ENCODE assay signal across 25 cellular contexts in the genomic region with DNA sequence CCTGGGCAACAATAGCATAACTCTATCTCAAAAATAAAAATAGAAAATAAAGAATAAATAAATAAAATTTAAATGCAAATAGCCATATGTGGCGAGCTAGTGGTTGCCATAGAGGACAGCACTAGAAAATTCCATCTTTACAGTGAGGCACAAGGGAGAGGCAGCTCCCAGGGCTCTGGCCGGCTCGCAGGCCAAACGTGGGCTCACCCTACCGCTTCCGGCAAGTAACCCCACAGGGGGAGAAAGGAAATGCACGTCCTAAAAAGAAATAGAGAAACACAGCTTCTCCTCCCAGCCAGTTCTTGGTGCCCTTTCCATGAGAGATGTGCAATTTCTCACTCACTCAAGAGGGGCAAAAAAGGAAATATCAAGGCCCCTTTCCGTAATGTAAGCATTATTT. TPM values are rescaled to one million over a fixed set of nuclear protein-coding genes. Genes with fewer than 3 reads are reported as not detected.
"Had no signal": no experiment of that assay in that cellular context is flagged by ENCODE, and none has a peak within 500 bp of the region (broad histone marks: within the 10 kb centered on the region; RNA-seq: fewer than 3 reads in every experiment).

No MANE protein-coding gene starts in this region.

- H3K36me3 Mint-ChIP-seq: activated naive CD4-positive, alpha-beta T cell treated with anti-CD3 and anti-CD28 coated beads, Interleukin-2, amount 50 U/mL, for 24 hours; naive thymus-derived CD8-positive, alpha-beta T cell had no signal

- H3K36me3 ChIP-seq: adrenal gland, ascending aorta, brain microvascular endothelial cell, neural progenitor cell, upper lobe of left lung, WERI-Rb-1 had no signal

- H3K4me1 Mint-ChIP-seq: activated naive CD4-positive, alpha-beta T cell treated with anti-CD3 and anti-CD28 coated beads, Interleukin-2, amount 50 U/mL, for 24 hours; mesothelial cell of epicardium; naive thymus-derived CD8-positive, alpha-beta T cell had no signal

- H3K4me3 Mint-ChIP-seq: activated naive CD4-positive, alpha-beta T cell treated with anti-CD3 and anti-CD28 coated beads, Interleukin-2, amount 50 U/mL, for 24 hours; mesothelial cell of epicardium; naive thymus-derived CD8-positive, alpha-beta T cell; neural progenitor cell; T-helper 1 cell treated with Interleukin-12 subunit alpha and Interleukin-12 subunit beta and Interleukin-4 antibody, amounts not matched to agents 30 μg/mL and 1 μg/mL, for 36 hours had no signal

- H3K9me3 Mint-ChIP-seq: activated naive CD4-positive, alpha-beta T cell treated with anti-CD3 and anti-CD28 coated beads, Interleukin-2, amount 50 U/mL, for 24 hours; naive thymus-derived CD8-positive, alpha-beta T cell; neural progenitor cell; T-helper 1 cell treated with Interleukin-12 subunit alpha and Interleukin-12 subunit beta and Interleukin-4 antibody, amounts not matched to agents 30 μg/mL and 1 μg/mL, for 36 hours had no signal

- H3K9ac ChIP-seq: neural progenitor cell had no signal

- H3K4me3 ChIP-seq: adrenal gland, ascending aorta, hepatocyte, neural progenitor cell, upper lobe of left lung had no signal

- H3K4me2 ChIP-seq: hepatocyte, neural progenitor cell had no signal

- H3K27ac ChIP-seq: adrenal gland, ascending aorta, brain microvascular endothelial cell, hepatocyte, neural progenitor cell, upper lobe of left lung, WERI-Rb-1 had no signal

- H3K27me3 ChIP-seq: adrenal gland, ascending aorta, brain microvascular endothelial cell, hepatocyte, neural progenitor cell, upper lobe of left lung had no signal

- H3K4me1 ChIP-seq: adrenal gland, ascending aorta, neural progenitor cell, upper lobe of left lung had no signal

- H3K27ac Mint-ChIP-seq: activated naive CD4-positive, alpha-beta T cell treated with anti-CD3 and anti-CD28 coated beads, Interleukin-2, amount 50 U/mL, for 24 hours; mesothelial cell of epicardium; naive thymus-derived CD8-positive, alpha-beta T cell; neural progenitor cell; T-helper 1 cell treated with Interleukin-12 subunit alpha and Interleukin-12 subunit beta and Interleukin-4 antibody, amounts not matched to agents 30 μg/mL and 1 μg/mL, for 36 hours had no signal

- DNase-seq: activated CD4-positive, alpha-beta T cell treated with anti-CD3 and anti-CD28 coated beads for 1 hour; activated CD4-positive, alpha-beta T cell treated with anti-CD3 and anti-CD28 coated beads, Interleukin-2, amount 50 U/mL, for 1 hour; activated gamma-delta T cell treated with Interleukin-2 at 50 U/mL for 16 hours; activated T-cell treated with anti-CD3 and anti-CD28 coated beads, Interleukin-2, amount 50 U/mL, for 1 hour; adrenal gland; brain microvascular endothelial cell; central memory CD4-positive, alpha-beta T cell; effector memory CD4-positive, alpha-beta T cell; glutamatergic neuron; left ventricle myocardium superior; mammary epithelial cell; small intestine; stimulated activated CD4-positive, alpha-beta T cell treated with anti-CD3 and anti-CD28 coated beads, Interleukin-15, amount 100 ng/mL, for 24 hours; stimulated activated naive CD4-positive, alpha-beta T cell treated with Interleukin-2 at 50 U/mL for 16 hours; WERI-Rb-1 had no signal

- H3K79me2 ChIP-seq: hepatocyte had no signal

- H3K9me3 ChIP-seq: adrenal gland, ascending aorta, upper lobe of left lung had no signal

- ATAC-seq: esophagus mucosa; left ventricle myocardium superior; naive thymus-derived CD8-positive, alpha-beta T cell; sciatic nerve had no signal

RNA-seq across cellular contexts. Expression of a gene that starts 39.9 kb away (rescaled TPM):
- polyA plus RNA-seq: naive thymus-derived CD8-positive, alpha-beta T cell had no signal
